24 cellular contexts compared by ENCODE assay signal in genomic region chr12:70101064-70101463, GRCh38.
DNase-seq lines count a peak whose midpoint lies in the region; ATAC-seq, FAIRE-seq and TF ChIP-seq lines count a peak whose summit lies in the region.
"Had no signal": no experiment of that assay in that cellular context is flagged by ENCODE, and none has a peak within 500 bp of the region (broad histone marks: within the 10 kb centered on the region; RNA-seq: fewer than 3 reads in every experiment).

No MANE protein-coding gene starts in this region.

- no peak overlapping the region for H2BK120ac ChIP-seq in H1 (replicated peaks; ENCODE audit: low read depth, low read length)

- no peak overlapping the region for H3K27ac ChIP-seq in GM23338 (ENCODE audit: low read depth)
- H3K27ac ChIP-seq in Karpas-422 (ENCODE audit: low read length) = no peak overlapping the region
- H3K27ac ChIP-seq in H1 (ENCODE audit: low read depth, low read length) = no peak overlapping the region
- H3K27ac ChIP-seq in neural progenitor cell = no peak overlapping the region
- H3K27ac ChIP-seq: 22Rv1; A549; BLaER1 treated with 17β-estradiol and CSF1 and Interleukin-3, amounts not matched to agents 10 nM and 100 nM; C4-2B had no signal

- H3K4me1 ChIP-seq in GM23338 (ENCODE audit: insufficient read depth) = peaks cover 27% of the 10 kb centered on the region
- no peaks in the 10 kb centered on the region for H3K4me1 ChIP-seq in Karpas-422 (ENCODE audit: low read length)
- peaks cover 0 to 8% (median 0%) of the 10 kb centered on the region in 4 experiments; a peak in 1 of 7 replicates for H3K4me1 ChIP-seq in H1 (replicated peaks in 1 of 4; ENCODE audit: control insufficient read depth in 3 of 4, insufficient read depth in 4 of 4, low read length in 3 of 4)
- peaks cover 22% of the 10 kb centered on the region for H3K4me1 ChIP-seq in neural progenitor cell
- H3K4me1 ChIP-seq: A549; BLaER1 treated with 17β-estradiol and CSF1 and Interleukin-3, amounts not matched to agents 10 nM and 100 nM had no signal

- H3K23me2 ChIP-seq in H1 (ENCODE audit: low read depth, low read length) = no peaks in the 10 kb centered on the region

- H3K18ac ChIP-seq in H1 (ENCODE audit: extremely low read depth, low read length) = no peak overlapping the region

- no peaks in the 10 kb centered on the region for H4K20me1 ChIP-seq in GM23338 (replicated peaks; ENCODE audit: insufficient read depth)
- H4K20me1 ChIP-seq in Karpas-422 (ENCODE audit: insufficient read depth, low read depth, low read length) = no peaks in the 10 kb centered on the region
- H4K20me1 ChIP-seq in H1 (replicated peaks in 1 of 2; ENCODE audit: control insufficient read depth in 1 of 2, insufficient read depth in 2 of 2, low read length in 2 of 2) = no peaks in the 10 kb centered on the region
- H4K20me1 ChIP-seq in neural progenitor cell (ENCODE audit: low read depth) = no peaks in the 10 kb centered on the region
- H4K20me1 ChIP-seq: BLaER1 treated with 17β-estradiol and CSF1 and Interleukin-3, amounts not matched to agents 10 nM and 100 nM had no signal

- CTCF ChIA-PET in H1 (lab: Charles Lee; ENCODE audit: partially characterized antibody) = interaction anchor here (0.6 to 1.5 kb wide), 4 partner anchors 10 to 221 kb away, joined by 3 to 5 read pairs (median 4); no protein-coding TSS in a partner anchor

- H2AFZ ChIP-seq in GM23338 = peak overlapping the region; percentile 64
- H2AFZ ChIP-seq in Karpas-422 (ENCODE audit: low read length) = 0 out of 2 replicates have a peak overlapping the region, but pooled peaks have one; percentile 13
- 0 out of 2 replicates have a peak overlapping the region, but pooled peaks have one; percentile 0 for H2AFZ ChIP-seq in H1 (ENCODE audit: low read length)
- H2AFZ ChIP-seq in neural progenitor cell (replicated peaks) = no peak overlapping the region

- H2BK5ac ChIP-seq in H1 (ENCODE audit: low read depth, low read length) = no peak overlapping the region

- H3K9me2 ChIP-seq in GM23338 (ENCODE audit: insufficient read depth) = no peaks in the 10 kb centered on the region
- H3K9me2 ChIP-seq in Karpas-422 (replicated peaks; ENCODE audit: insufficient read depth, low read length) = no peaks in the 10 kb centered on the region

- H3K56ac ChIP-seq in H1 (replicated peaks; ENCODE audit: insufficient read length, low read depth, low read length) = no peak overlapping the region

- H3K36me3 Mint-ChIP-seq in GM23338 (ENCODE audit: low read depth) = no peaks in the 10 kb centered on the region
- H3K36me3 Mint-ChIP-seq in neural progenitor cell = no peaks in the 10 kb centered on the region
- no peaks in the 10 kb centered on the region for H3K36me3 Mint-ChIP-seq in activated T-helper 17 cell treated with anti-CD3 and anti-CD28 coated beads, Interleukin-2, amount 50 U/mL, for 72 hours (ENCODE audit: low read depth)
- H3K36me3 Mint-ChIP-seq: CD8-positive, alpha-beta T cell had no signal

- TF ChIP-seq CTCF in GM23338 (conservative IDR thresholded peaks at IDR 0.05; ENCODE audit: low read depth in 2 of 2) = no peak
- no peak for TF ChIP-seq CTCF in H1 (IDR thresholded peaks at IDR 0.05; ENCODE audit: control extremely low read depth in 1 of 3, insufficient read depth in 1 of 3, low read depth in 1 of 3, low read length in 3 of 3)
- TF ChIP-seq CTCF in neural progenitor cell (IDR thresholded peaks at IDR 0.05) = no peak

- H3K79me1 ChIP-seq in H1 (ENCODE audit: low read depth, low read length) = no peaks in the 10 kb centered on the region

- TF ChIP-seq POLR2A in H1 (IDR thresholded peaks at IDR 0.05; ENCODE audit: control extremely low read depth in 1 of 2, low read depth in 2 of 2, low read length in 2 of 2) = no peak

- no peak overlapping the region for H3K4me3 Mint-ChIP-seq in GM23338
- H3K4me3 Mint-ChIP-seq in neural progenitor cell = no peak overlapping the region
- no peak overlapping the region for H3K4me3 Mint-ChIP-seq in activated T-helper 17 cell treated with anti-CD3 and anti-CD28 coated beads, Interleukin-2, amount 50 U/mL, for 72 hours
- H3K4me3 Mint-ChIP-seq: B cell; CD4-positive, alpha-beta T cell; CD8-positive, alpha-beta T cell had no signal

- H3K79me2 ChIP-seq in GM23338 (replicated peaks; ENCODE audit: insufficient read depth) (no peaks in the 10 kb centered on the region), Karpas-422 (ENCODE audit: low read length) (no peaks in the 10 kb centered on the region), H1 (ENCODE audit: control insufficient read depth in 1 of 2, insufficient read depth in 2 of 2, low read length in 2 of 2) (no peaks in the 10 kb centered on the region), neural progenitor cell (ENCODE audit: low read depth) (no peaks in the 10 kb centered on the region)

- H3K4me2 ChIP-seq in GM23338 (no peak overlapping the region), Karpas-422 (ENCODE audit: low read depth, low read length, poor library complexity, severe bottlenecking) (no peak overlapping the region), H1 (ENCODE audit: insufficient read depth in 1 of 2, low read depth in 2 of 2, low read length in 2 of 2) (no peak overlapping the region), neural progenitor cell (peak overlapping the region; percentile 11)
- H3K4me2 ChIP-seq: A549; BLaER1 treated with 17β-estradiol and CSF1 and Interleukin-3, amounts not matched to agents 10 nM and 100 nM had no signal

- H2BK12ac ChIP-seq in H1 (ENCODE audit: low read depth, low read length) = no peak overlapping the region

- no peaks in the 10 kb centered on the region for H3K27me3 ChIP-seq in GM23338 (ENCODE audit: insufficient read depth)
- H3K27me3 ChIP-seq in Karpas-422 (ENCODE audit: low read length) = no peaks in the 10 kb centered on the region
- H3K27me3 ChIP-seq in H1 (replicated peaks in 1 of 4; ENCODE audit: control insufficient read depth in 3 of 4, extremely low read depth in 1 of 4, insufficient read depth in 3 of 4, low read length in 3 of 4) = no peaks in the 10 kb centered on the region
- H3K27me3 ChIP-seq in neural progenitor cell = no peaks in the 10 kb centered on the region
- H3K27me3 ChIP-seq: BLaER1 treated with 17β-estradiol and CSF1 and Interleukin-3, amounts not matched to agents 10 nM and 100 nM had no signal

- ATAC-seq in GM23338 (peak; percentile 56), HG03025 (IDR thresholded peaks at IDR 0.05; ENCODE audit: low FRiP score, unreplicated experiment) (no peak)
- no peak for ATAC-seq in activated T-helper 17 cell treated with anti-CD3 and anti-CD28 coated beads, Interleukin-2, amount 50 U/mL, for 72 hours (replicated peaks)
- no peak for ATAC-seq in stimulated activated naive CD8-positive, alpha-beta T cell treated with anti-CD3 and anti-CD28 coated beads, Interleukin-15, Interleukin-2, amounts not matched to agents 100 U/mL and 50 U/mL, for 24 hours
- ATAC-seq: A549; CD8-positive, alpha-beta T cell had no signal

- no peak overlapping the region for H3K4ac ChIP-seq in H1 (replicated peaks; ENCODE audit: insufficient read length, low read depth, low read length)

- no peak for TF ChIP-seq EP300 in H1 (IDR thresholded peaks at IDR 0.05; ENCODE audit: borderline replicate concordance in 1 of 2, low read depth in 2 of 2, low read length in 2 of 2)

- 56% methylated on average over 1 of the region's 1 CpG; no CpG with 5 or more reads in 1 of the 2 experiments for WGBS in H1 (ENCODE audit: extremely low coverage in 1 of 2, insufficient coverage in 1 of 2, insufficient read length in 1 of 2, insufficient replicate concordance in 2 of 2, low coverage in 1 of 2, low lambda C conversion rate in 2 of 2, missing lambda C conversion rate in 1 of 2), 2 experiments

- H3K9ac ChIP-seq in Karpas-422 (ENCODE audit: low read length) = no peak overlapping the region
- H3K9ac ChIP-seq in H1 (replicated peaks in 1 of 4; ENCODE audit: extremely low read depth in 1 of 4, low read depth in 3 of 4, low read length in 3 of 4) = no peak overlapping the region
- H3K9ac ChIP-seq in neural progenitor cell = no peak overlapping the region
- H3K9ac ChIP-seq: BLaER1 treated with 17β-estradiol and CSF1 and Interleukin-3, amounts not matched to agents 10 nM and 100 nM had no signal

- POLR2A ChIA-PET in H1 (lab: Charles Lee; ENCODE audit: partially characterized antibody) = no interaction called here

- H3K23ac ChIP-seq in H1 (ENCODE audit: insufficient read length) = no peak overlapping the region

- H3K9me3 ChIP-seq in Karpas-422 (ENCODE audit: low read length) (no peaks in the 10 kb centered on the region), H1 (ENCODE audit: insufficient read depth in 2 of 2, low read depth in 1 of 2, low read length in 1 of 2) (no peaks in the 10 kb centered on the region), neural progenitor cell (ENCODE audit: low read depth) (no peaks in the 10 kb centered on the region)
- H3K9me3 ChIP-seq: A549; BLaER1 treated with 17β-estradiol and CSF1 and Interleukin-3, amounts not matched to agents 10 nM and 100 nM; Caco-2 had no signal

- no peak overlapping the region for H3K14ac ChIP-seq in H1 (ENCODE audit: insufficient read length)

- H3K27ac Mint-ChIP-seq in GM23338 (no peak overlapping the region), neural progenitor cell (no peak overlapping the region)
- no peak overlapping the region for H3K27ac Mint-ChIP-seq in activated T-helper 17 cell treated with anti-CD3 and anti-CD28 coated beads, Interleukin-2, amount 50 U/mL, for 72 hours
- H3K27ac Mint-ChIP-seq: B cell; CD4-positive, alpha-beta T cell; CD8-positive, alpha-beta T cell had no signal

- H3K9me3 Mint-ChIP-seq in GM23338 (no peaks in the 10 kb centered on the region), neural progenitor cell (no peaks in the 10 kb centered on the region)
- H3K9me3 Mint-ChIP-seq in activated T-helper 17 cell treated with anti-CD3 and anti-CD28 coated beads, Interleukin-2, amount 50 U/mL, for 72 hours = no peaks in the 10 kb centered on the region
- H3K9me3 Mint-ChIP-seq: CD4-positive, alpha-beta T cell; CD8-positive, alpha-beta T cell had no signal

- DNase-seq in GM23338 (ENCODE audit: low spot score) (peak; percentile 4), Karpas-422 (no peak), H1 (ENCODE audit: low read depth in 1 of 2, low spot score in 2 of 2) (no peak), neural progenitor cell (ENCODE audit: low spot score) (no peak), NCI-H82 (lab: John Stamatoyannopoulos, UW) (no peak)
- DNase-seq in stimulated activated naive CD8-positive, alpha-beta T cell treated with anti-CD3 and anti-CD28 coated beads, Interleukin-15, Interleukin-2, amounts not matched to agents 100 U/mL and 50 U/mL, for 24 hours = no peak
- DNase-seq: AML-193; Caco-2; Calu3; CD4-positive, alpha-beta T cell; CD8-positive, alpha-beta T cell; DMS79 treated with DMSO at 0.1 percent for 48 hours; GF-D8 had no signal

- H3K27me3 Mint-ChIP-seq in GM23338 (ENCODE audit: insufficient read depth, low read depth, poor library complexity) (no peaks in the 10 kb centered on the region), neural progenitor cell (ENCODE audit: insufficient read depth, low read depth) (no peaks in the 10 kb centered on the region)
- H3K27me3 Mint-ChIP-seq in activated T-helper 17 cell treated with anti-CD3 and anti-CD28 coated beads, Interleukin-2, amount 50 U/mL, for 72 hours = no peaks in the 10 kb centered on the region

- no peak overlapping the region for H3K4me3 ChIP-seq in GM23338
- H3K4me3 ChIP-seq in Karpas-422 (ENCODE audit: low read length) = no peak overlapping the region
- H3K4me3 ChIP-seq in H1 (ENCODE audit: extremely low read depth in 1 of 4, insufficient read depth in 2 of 4, low read depth in 3 of 4, low read length in 4 of 4) = no peak overlapping the region
- no peak overlapping the region for H3K4me3 ChIP-seq in neural progenitor cell
- H3K4me3 ChIP-seq: A549; BLaER1 treated with 17β-estradiol and CSF1 and Interleukin-3, amounts not matched to agents 10 nM and 100 nM had no signal

- FAIRE-seq in H1 (lab: Jason Lieb, UNC) = no peak
- FAIRE-seq: A549, D721Med, G401.6, GM12891, GM19239 had no signal

- no peak overlapping the region for H4K91ac ChIP-seq in H1 (replicated peaks; ENCODE audit: insufficient read length, low read length)

- H3F3A ChIP-seq in GM23338 (replicated peaks; ENCODE audit: low read depth) (no peaks in the 10 kb centered on the region), neural progenitor cell (ENCODE audit: low read depth) (no peaks in the 10 kb centered on the region)

- H2BK15ac ChIP-seq in H1 (ENCODE audit: low read length) = no peak overlapping the region

- H3K4me1 Mint-ChIP-seq in GM23338 (peaks cover 25% of the 10 kb centered on the region), neural progenitor cell (peaks cover 5% of the 10 kb centered on the region)
- no peaks in the 10 kb centered on the region for H3K4me1 Mint-ChIP-seq in activated T-helper 17 cell treated with anti-CD3 and anti-CD28 coated beads, Interleukin-2, amount 50 U/mL, for 72 hours
- H3K4me1 Mint-ChIP-seq: B cell had no signal

- H4K8ac ChIP-seq in H1 (ENCODE audit: extremely low read depth, insufficient read depth, low read length) = no peak overlapping the region

- H4K5ac ChIP-seq in H1 (ENCODE audit: insufficient read length, low read depth, low read length) = no peak overlapping the region

- no peak overlapping the region for H2BK20ac ChIP-seq in H1 (ENCODE audit: low read length)

- H2AK5ac ChIP-seq in H1 (ENCODE audit: low read depth, low read length) = no peak overlapping the region

- H3K36me3 ChIP-seq in GM23338 (ENCODE audit: insufficient read depth) = no peaks in the 10 kb centered on the region
- H3K36me3 ChIP-seq in Karpas-422 (ENCODE audit: insufficient read depth, low read length) = no peaks in the 10 kb centered on the region
- no peaks in the 10 kb centered on the region for H3K36me3 ChIP-seq in H1 (ENCODE audit: control insufficient read depth in 2 of 4, insufficient read depth in 4 of 4, low read length in 3 of 4)
- H3K36me3 ChIP-seq in neural progenitor cell = no peaks in the 10 kb centered on the region
- H3K36me3 ChIP-seq: BLaER1 treated with 17β-estradiol and CSF1 and Interleukin-3, amounts not matched to agents 10 nM and 100 nM had no signal

- TF ChIP-seq RAD21 in H1 (IDR thresholded peaks at IDR 0.05 in 1 of 2, conservative IDR thresholded peaks at IDR 0.05 in 1 of 2; ENCODE audit: low read depth in 2 of 2, low read length in 2 of 2) = no peak
